8 cellular contexts compared by ENCODE assay signal in the genomic region with DNA sequence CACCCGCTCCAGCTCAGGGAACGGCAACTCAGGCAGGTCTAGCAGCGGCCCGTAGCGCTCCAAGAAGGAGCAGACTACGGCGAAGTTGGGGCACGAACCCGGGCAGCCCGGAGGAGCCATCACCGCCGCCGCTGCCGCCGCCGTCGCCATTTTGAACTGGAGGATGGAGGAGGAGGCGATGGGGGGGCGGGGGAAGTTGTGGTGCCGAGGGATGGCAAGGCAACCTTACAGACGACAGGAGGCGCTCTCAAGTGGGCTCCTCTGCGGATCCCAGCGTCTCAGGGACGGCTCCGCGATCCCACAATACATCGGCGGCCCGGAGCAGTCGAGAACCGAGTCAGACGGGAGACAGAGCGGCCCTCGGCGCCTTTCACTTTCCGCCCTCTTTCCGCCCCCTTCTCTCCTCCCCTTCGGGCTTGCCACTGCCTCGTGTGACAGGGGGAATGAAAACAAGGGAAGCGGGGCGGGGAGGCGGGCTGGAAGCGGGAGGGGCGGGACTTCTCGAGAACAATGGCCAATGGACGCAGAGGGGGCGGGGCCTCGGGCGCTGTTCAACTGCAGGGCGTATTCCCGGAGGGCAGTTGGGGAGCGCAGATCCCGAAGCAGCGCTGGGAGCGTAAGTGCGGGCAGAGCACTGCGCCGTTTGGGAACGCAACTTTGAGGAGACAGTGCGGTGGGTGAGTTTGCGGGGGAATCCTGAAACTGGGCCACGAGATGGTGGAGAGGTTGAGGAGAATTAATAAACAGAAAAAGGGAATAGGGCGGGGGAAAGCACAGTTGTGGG. TPM values are rescaled to one million over a fixed set of nuclear protein-coding genes. Genes with fewer than 3 reads are reported as not detected.
DNase-seq lines count a peak whose midpoint lies in the region; ATAC-seq lines count a peak whose summit lies in the region.

TSS of gene AAMDC (plus strand) at position 580 of the 784 bp plus-strand sequence. CDS start 21,353 bp downstream, outside the sequence.
A gene with protein sequence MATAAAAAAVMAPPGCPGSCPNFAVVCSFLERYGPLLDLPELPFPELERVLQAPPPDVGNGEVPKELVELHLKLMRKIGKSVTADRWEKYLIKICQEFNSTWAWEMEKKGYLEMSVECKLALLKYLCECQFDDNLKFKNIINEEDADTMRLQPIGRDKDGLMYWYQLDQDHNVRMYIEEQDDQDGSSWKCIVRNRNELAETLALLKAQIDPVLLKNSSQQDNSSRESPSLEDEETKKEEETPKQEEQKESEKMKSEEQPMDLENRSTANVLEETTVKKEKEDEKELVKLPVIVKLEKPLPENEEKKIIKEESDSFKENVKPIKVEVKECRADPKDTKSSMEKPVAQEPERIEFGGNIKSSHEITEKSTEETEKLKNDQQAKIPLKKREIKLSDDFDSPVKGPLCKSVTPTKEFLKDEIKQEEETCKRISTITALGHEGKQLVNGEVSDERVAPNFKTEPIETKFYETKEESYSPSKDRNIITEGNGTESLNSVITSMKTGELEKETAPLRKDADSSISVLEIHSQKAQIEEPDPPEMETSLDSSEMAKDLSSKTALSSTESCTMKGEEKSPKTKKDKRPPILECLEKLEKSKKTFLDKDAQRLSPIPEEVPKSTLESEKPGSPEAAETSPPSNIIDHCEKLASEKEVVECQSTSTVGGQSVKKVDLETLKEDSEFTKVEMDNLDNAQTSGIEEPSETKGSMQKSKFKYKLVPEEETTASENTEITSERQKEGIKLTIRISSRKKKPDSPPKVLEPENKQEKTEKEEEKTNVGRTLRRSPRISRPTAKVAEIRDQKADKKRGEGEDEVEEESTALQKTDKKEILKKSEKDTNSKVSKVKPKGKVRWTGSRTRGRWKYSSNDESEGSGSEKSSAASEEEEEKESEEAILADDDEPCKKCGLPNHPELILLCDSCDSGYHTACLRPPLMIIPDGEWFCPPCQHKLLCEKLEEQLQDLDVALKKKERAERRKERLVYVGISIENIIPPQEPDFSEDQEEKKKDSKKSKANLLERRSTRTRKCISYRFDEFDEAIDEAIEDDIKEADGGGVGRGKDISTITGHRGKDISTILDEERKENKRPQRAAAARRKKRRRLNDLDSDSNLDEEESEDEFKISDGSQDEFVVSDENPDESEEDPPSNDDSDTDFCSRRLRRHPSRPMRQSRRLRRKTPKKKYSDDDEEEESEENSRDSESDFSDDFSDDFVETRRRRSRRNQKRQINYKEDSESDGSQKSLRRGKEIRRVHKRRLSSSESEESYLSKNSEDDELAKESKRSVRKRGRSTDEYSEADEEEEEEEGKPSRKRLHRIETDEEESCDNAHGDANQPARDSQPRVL (N-terminal part only) (minus strand): TSS at position 158 of the 784 bp plus-strand sequence. CDS start 8 bp downstream, at position 150.

- ATAC-seq in GM19035 (IDR thresholded peaks at IDR 0.05; ENCODE audit: unreplicated experiment) (peak; percentile 84), HG03354 (IDR thresholded peaks at IDR 0.05; ENCODE audit: poor library complexity, severe bottlenecking, unreplicated experiment) (peak; percentile 88)

- DNase-seq in AML-193 (lab: John Stamatoyannopoulos, UW) (peak; percentile 96), NCI-H446 (lab: John Stamatoyannopoulos, UW) (peak; percentile 98 to 99), cerebellum (ENCODE audit: low spot score) (peak; percentile 98), kidney glomerular epithelial cell (lab: John Stamatoyannopoulos, UW) (peak; percentile 98)
- peak; percentile 94 for DNase-seq in activated CD4-positive, CD25-positive, alpha-beta regulatory T cell treated with anti-CD3 and anti-CD28 coated beads, Interleukin-2, amount 50 U/mL, for 72 hours
- DNase-seq in stimulated activated CD4-positive, alpha-beta T cell treated with anti-CD3 and anti-CD28 coated beads, Interleukin-1b, Interleukin-23, amount 100 ng/mL, for 1 hour (ENCODE audit: low read depth in 2 of 2), result peak; percentile 92 to 96

RNA-seq across cellular contexts. Expression of gene AAMDC, which starts in this region (rescaled TPM):
- total RNA-seq in cerebellum, result 8.3 TPM

RNA-seq across cellular contexts. Expression of the second gene that starts in this region (rescaled TPM):
- 66.1 TPM for total RNA-seq in cerebellum

Comparison
In these comparisons a context has a peak if more than half of its experiments do, and no peak if none do; other contexts are left out.
1. Peak in every context shown above with its lines: DNase-seq and ATAC-seq.